Comparison of ENCODE assay signal across 15 cellular contexts in the genomic region with DNA sequence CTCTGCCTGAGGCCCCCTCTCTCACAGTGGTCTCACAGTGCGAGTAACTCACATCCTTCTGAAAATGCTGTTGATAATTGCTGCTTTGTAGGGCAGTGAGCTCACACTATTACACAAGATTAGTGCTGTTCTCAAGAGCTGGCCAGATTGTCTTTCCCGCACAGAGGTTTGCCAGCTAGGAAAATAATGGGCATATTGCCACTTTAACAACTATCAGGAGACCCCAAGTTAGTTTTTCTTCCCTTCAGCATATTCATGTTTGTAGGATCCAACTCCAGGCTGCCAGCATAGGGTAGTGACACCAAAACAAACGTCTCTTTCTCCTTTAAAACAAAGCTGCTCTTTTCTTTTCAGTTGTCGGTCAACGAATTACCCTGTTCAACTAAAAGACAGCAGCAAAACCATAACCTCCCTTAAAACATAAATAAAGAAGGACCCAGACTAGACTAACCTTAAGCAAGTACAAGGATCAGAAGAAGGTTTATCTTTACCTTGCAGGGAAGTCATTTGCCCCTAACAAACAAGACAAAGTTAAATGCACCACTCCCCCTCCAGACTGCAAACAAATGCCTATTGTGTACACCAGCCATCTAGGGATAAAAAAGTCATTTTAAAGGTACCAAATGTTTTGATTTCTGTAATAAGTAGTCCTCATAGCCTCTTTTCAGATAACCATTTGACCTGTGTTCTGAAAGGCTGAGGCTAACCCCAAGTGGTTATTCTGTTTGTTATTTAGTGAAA.
A peak's percentile ranks its signal among the peaks of the same experiment; 100 is the strongest.
DNase-seq lines count a peak whose midpoint lies in the region; ATAC-seq, FAIRE-seq and TF ChIP-seq lines count a peak whose summit lies in the region.
"Had no signal": no experiment of that assay in that cellular context is flagged by ENCODE, and none has a peak within 500 bp of the region (broad histone marks: within the 10 kb centered on the region; RNA-seq: fewer than 3 reads in every experiment).

No MANE protein-coding gene starts in this region.

- peak overlapping the region; percentile 53 to 54; a peak in 5 of 6 replicates for H3K27ac ChIP-seq in A549
- H3K27ac ChIP-seq: SJSA1 had no signal

- no peak overlapping the region for H3K4me3 Mint-ChIP-seq in nephron progenitor cell

- H3K4me1 ChIP-seq in A549, result peaks cover 40% of the 10 kb centered on the region

- H3K4me1 Mint-ChIP-seq in nephron progenitor cell, result peaks cover 35% of the 10 kb centered on the region

- TF ChIP-seq EP300 in A549 (IDR thresholded peaks at IDR 0.05), result no peak

- POLR2A ChIA-PET in A549 (lab: Yijun Ruan, JAX), result no interaction called here

- TF ChIP-seq CTCF in A549 (IDR thresholded peaks at IDR 0.05), result no peak
- no peak for TF ChIP-seq CTCF in fibroblast of villous mesenchyme (IDR thresholded peaks at IDR 0.05; ENCODE audit: insufficient read depth, low read depth, low read length)
- no peak for TF ChIP-seq CTCF in nephron progenitor cell (IDR thresholded peaks at IDR 0.05)

- H3K27ac Mint-ChIP-seq in nephron progenitor cell, result peak overlapping the region; percentile 86

- DNase-seq in A549 (ENCODE audit: low read depth in 1 of 2, low spot score in 1 of 2), result no peak
- peak; percentile 28 for DNase-seq in RPMI7951 (ENCODE audit: low read depth)
- DNase-seq in fibroblast of villous mesenchyme (ENCODE audit: low read depth), result peak; percentile 48
- DNase-seq in nephron progenitor cell, result no peak
- DNase-seq in KG1 (lab: John Stamatoyannopoulos, UW), result no peak
- no peak for DNase-seq in GF-D8 (lab: John Stamatoyannopoulos, UW)
- DNase-seq: activated CD4-positive, alpha-beta T cell treated with anti-CD3 and anti-CD28 coated beads for 4 hours; activated gamma-delta T cell; effector memory CD4-positive, alpha-beta T cell; GDM1; NCI-H226 had no signal

- no peak for FAIRE-seq in A549 (lab: Jason Lieb, UNC)
- FAIRE-seq: H54 had no signal

- H3K4me2 ChIP-seq in A549, result peak overlapping the region; percentile 61; the same call in 2 of the 3 replicates

- no peak overlapping the region for H3K4me3 ChIP-seq in A549
- no peak overlapping the region for H3K4me3 ChIP-seq in fibroblast of villous mesenchyme (ENCODE audit: low read depth, low read length)
- H3K4me3 ChIP-seq: SJSA1 had no signal

- CTCF ChIA-PET in A549 (lab: Yijun Ruan, JAX), result interaction anchor here (0.6 to 4.0 kb wide), 13 partner anchors 11 to 1708 kb away, joined by 3 to 36 read pairs (median 4); no protein-coding TSS in a partner anchor

- H3K27me3 Mint-ChIP-seq in nephron progenitor cell (ENCODE audit: low read depth, poor library complexity), result no peaks in the 10 kb centered on the region

- H3K36me3 Mint-ChIP-seq in nephron progenitor cell (ENCODE audit: low read depth), result peaks cover 58% of the 10 kb centered on the region

- H3K9me3 ChIP-seq in A549, result peaks cover 14% of the 10 kb centered on the region
- H3K9me3 ChIP-seq: SJSA1 had no signal

- ATAC-seq in A549 (no peak), HG02798 (IDR thresholded peaks at IDR 0.05; ENCODE audit: poor library complexity, unreplicated experiment) (no peak), GM19324 (IDR thresholded peaks at IDR 0.05; ENCODE audit: low FRiP score, unreplicated experiment) (no peak)

- whole genome bisulfite sequencing in A549 (ENCODE audit: missing lambda C conversion rate), result 68% methylated on average over 5 of the region's 5 CpGs

- no peak for TF ChIP-seq RAD21 in A549 (conservative IDR thresholded peaks at IDR 0.05 in 1 of 2, IDR thresholded peaks at IDR 0.05 in 1 of 2)

- TF ChIP-seq POLR2A in A549 (IDR thresholded peaks at IDR 0.05; ENCODE audit: low read length), result no peak

- no peaks in the 10 kb centered on the region for H3K9me3 Mint-ChIP-seq in nephron progenitor cell

TF ChIP-seq in A549, 52 proteins besides CTCF, POLR2A, EP300 and RAD21:
- TF ChIP-seq ZFP36 (IDR thresholded peaks at IDR 0.05; ENCODE audit: borderline replicate concordance, partially characterized antibody) (no peak), EHMT2 (IDR thresholded peaks at IDR 0.05; ENCODE audit: low read depth) (no peak)
TF ChIP-seq in A549: peak in this region for 0.

Comparison
In these comparisons a context has a peak if more than half of its experiments do, and no peak if none do; other contexts are left out.
1. DNase-seq: peak in RPMI7951 (single experiment) and fibroblast of villous mesenchyme (single experiment); none in A549 (0 of 2), nephron progenitor cell (single experiment), KG1 (single experiment) and GF-D8 (single experiment).